ENCODE assay signal across 16 cellular contexts in genomic region chr2:187504312-187504921, GRCh38. TPM values are rescaled to one million over a fixed set of nuclear protein-coding genes. Genes with fewer than 3 reads are reported as not detected.
DNase-seq lines count a peak whose midpoint lies in the region; ATAC-seq, FAIRE-seq and TF ChIP-seq lines count a peak whose summit lies in the region.
"Had no signal": no experiment of that assay in that cellular context is flagged by ENCODE, and none has a peak within 500 bp of the region (broad histone marks: within the 10 kb centered on the region; RNA-seq: fewer than 3 reads in every experiment).

No MANE protein-coding gene starts in this region.

- H3K27me3 ChIP-seq in Caco-2 (replicated peaks; ENCODE audit: control insufficient read depth, insufficient read depth, low read length): no peaks in the 10 kb centered on the region
- H3K27me3 ChIP-seq in K562 (ENCODE audit: control insufficient read depth in 2 of 2, insufficient read depth in 2 of 2, low read length in 2 of 2): no peaks in the 10 kb centered on the region
- H3K27me3 ChIP-seq in neuronal stem cell (ENCODE audit: control insufficient read depth in 3 of 3, insufficient read depth in 3 of 3, low read depth in 1 of 3, low read length in 3 of 3): no peaks in the 10 kb centered on the region
- no peaks in the 10 kb centered on the region for H3K27me3 ChIP-seq in colonic mucosa

- H3K9me1 ChIP-seq in K562 (ENCODE audit: control insufficient read depth, insufficient read depth, low read length): no peaks in the 10 kb centered on the region

- H3K9ac ChIP-seq in K562 (ENCODE audit: insufficient read depth in 1 of 2, low read depth in 2 of 2, low read length in 2 of 2) (peak overlapping the region in 1 of 2 experiments; percentile 10; a peak in 1 of 4 replicates), neuronal stem cell (ENCODE audit: low read depth, low read length, poor library complexity) (no peak overlapping the region), colonic mucosa (ENCODE audit: low read depth in 2 of 2, low read length in 2 of 2) (no peak overlapping the region)

- FAIRE-seq in K562 (lab: Jason Lieb, UNC): peak; percentile 11

- no peak overlapping the region for H4K8ac ChIP-seq in neuronal stem cell (ENCODE audit: low read depth, low read length)

- H3K79me1 ChIP-seq in neuronal stem cell (ENCODE audit: low read depth, low read length): no peaks in the 10 kb centered on the region

- H2AFZ ChIP-seq in K562 (ENCODE audit: low read depth, low read length) (no peak overlapping the region), neuronal stem cell (ENCODE audit: low read length) (peak overlapping the region; percentile 73)

- intact Hi-C loops in Caco-2 (cut with micrococcal nuclease; ENCODE audit: unreplicated experiment) (no loop called here), K562 (cut with micrococcal nuclease) (loop anchor here (5.0 to 10.0 kb wide), 4 partner anchors 148 to 1008 kb away; no protein-coding TSS in a partner anchor), colonic mucosa (cut with DNase I) (loop anchor here (5.0 kb wide), 1 partner anchor 1008 kb away; no protein-coding TSS in a partner anchor)

- H3K27ac Mint-ChIP-seq in Caco-2 (ENCODE audit: unreplicated experiment): no peak overlapping the region
- H3K27ac Mint-ChIP-seq: activated CD8-positive, alpha-beta memory T cell treated with anti-CD3 and anti-CD28 coated beads, Interleukin-2, amount 10 ng/mL, durations not matched to agents 7 days and 5 days; T-helper 17 cell had no signal

- no peak overlapping the region for H3K14ac ChIP-seq in neuronal stem cell (ENCODE audit: low read length)

- no peak overlapping the region for H2BK15ac ChIP-seq in neuronal stem cell (ENCODE audit: low read length)

- H3K9me3 Mint-ChIP-seq in Caco-2 (ENCODE audit: unreplicated experiment): no peaks in the 10 kb centered on the region
- H3K9me3 Mint-ChIP-seq: central memory CD8-positive, alpha-beta T cell had no signal

- H3K9me3 ChIP-seq in Caco-2 (no peaks in the 10 kb centered on the region; the same call in none of the 2 replicates), K562 (replicated peaks; ENCODE audit: control insufficient read depth, insufficient read depth, low read depth, low read length) (peaks cover 6% of the 10 kb centered on the region), neuronal stem cell (replicated peaks in 1 of 2; ENCODE audit: control insufficient read depth in 2 of 2, insufficient read depth in 1 of 2, low read depth in 1 of 2, low read length in 2 of 2) (no peaks in the 10 kb centered on the region), colonic mucosa (no peaks in the 10 kb centered on the region)

- H2BK5ac ChIP-seq in neuronal stem cell (ENCODE audit: low read length): no peak overlapping the region

- H3K4me2 ChIP-seq in K562 (ENCODE audit: insufficient read depth, low read length) (peak overlapping the region; percentile 19; the same call in 1 of the 2 replicates), neuronal stem cell (ENCODE audit: insufficient read depth, low read length, poor library complexity, severe bottlenecking) (no peak overlapping the region)

- TF ChIP-seq POLR2A in K562 (conservative IDR thresholded peaks at IDR 0.05): no peak

- H4K91ac ChIP-seq in neuronal stem cell (ENCODE audit: low read depth, low read length, poor library complexity): no peak overlapping the region

- in situ Hi-C loops in K562 (cut with MboI): loop anchor here (5.0 to 25.0 kb wide), 2 partner anchors 78 to 1908 kb away; no protein-coding TSS in a partner anchor

- DNase-seq in Caco-2: no peak
- DNase-seq in HT-29 (ENCODE audit: low spot score): peak; percentile 49
- DNase-seq in K562 (ENCODE audit: extremely low read depth in 1 of 4, low spot score in 3 of 4): peak in 1 of 4 experiments; percentile 32
- no peak for DNase-seq in neuronal stem cell (ENCODE audit: low spot score)
- DNase-seq in NCI-H128 (lab: John Stamatoyannopoulos, UW; ENCODE audit: unreplicated experiment): no peak
- DNase-seq in GM19240 (ENCODE audit: insufficient read length, low spot score): no peak
- DNase-seq in colonic mucosa: no peak
- no peak for DNase-seq in middle frontal gyrus (ENCODE audit: extremely low spot score, low spot score)
- DNase-seq: activated CD8-positive, alpha-beta memory T cell treated with anti-CD3 and anti-CD28 coated beads, Interleukin-2, amount 10 ng/mL, durations not matched to agents 7 days and 5 days; activated effector memory CD4-positive, alpha-beta T cell treated with Interleukin-2 at 50 U/mL for 16 hours; AML-193; amniotic stem cell; naive thymus-derived CD4-positive, alpha-beta T cell; NCI-H1092 treated with DMSO at 0.1 percent for 48 hours; T-helper 17 cell had no signal

- peak; percentile 5; the same call in 1 of the 2 replicates for TF ChIP-seq EP300 in K562 (IDR thresholded peaks at IDR 0.05; ENCODE audit: low read length)

- H2BK120ac ChIP-seq in neuronal stem cell (ENCODE audit: low read depth, low read length): no peak overlapping the region

- no peaks in the 10 kb centered on the region for H3K27me3 Mint-ChIP-seq in Caco-2 (ENCODE audit: insufficient read depth, unreplicated experiment)
- H3K27me3 Mint-ChIP-seq: activated CD8-positive, alpha-beta memory T cell treated with anti-CD3 and anti-CD28 coated beads, Interleukin-2, amount 10 ng/mL, durations not matched to agents 7 days and 5 days; central memory CD8-positive, alpha-beta T cell had no signal

- H3K27ac ChIP-seq in K562 (ENCODE audit: extremely low read depth, low read depth, low read length) (peak overlapping the region; percentile 36; the same call in 1 of the 3 replicates), neuronal stem cell (replicated peaks; ENCODE audit: low read length) (no peak overlapping the region), colonic mucosa (no peak overlapping the region)

- no peaks in the 10 kb centered on the region for H3K36me3 Mint-ChIP-seq in Caco-2 (ENCODE audit: insufficient read depth, unreplicated experiment)
- H3K36me3 Mint-ChIP-seq: activated CD8-positive, alpha-beta memory T cell treated with anti-CD3 and anti-CD28 coated beads, Interleukin-2, amount 10 ng/mL, durations not matched to agents 7 days and 5 days; naive thymus-derived CD4-positive, alpha-beta T cell had no signal

- H3K4me3 Mint-ChIP-seq in Caco-2 (ENCODE audit: unreplicated experiment): peak overlapping the region; percentile 16
- H3K4me3 Mint-ChIP-seq: activated CD8-positive, alpha-beta memory T cell treated with anti-CD3 and anti-CD28 coated beads, Interleukin-2, amount 10 ng/mL, durations not matched to agents 7 days and 5 days; central memory CD8-positive, alpha-beta T cell; naive thymus-derived CD4-positive, alpha-beta T cell; T-helper 17 cell had no signal

- WGBS in K562 (ENCODE audit: insufficient coverage, low coverage, missing lambda C conversion rate): under 1% methylated on average over 6 of the region's 6 CpGs
- WGBS in neuronal stem cell (ENCODE audit: extremely low coverage in 2 of 2, insufficient read length in 2 of 2, insufficient replicate concordance in 1 of 2), 2 donors: no CpG with 5 or more reads among the region's 6 CpGs

- H3K4me3 ChIP-seq in Caco-2 (ENCODE audit: low read depth, low read length): no peak overlapping the region
- no peak overlapping the region for H3K4me3 ChIP-seq in K562
- no peak overlapping the region for H3K4me3 ChIP-seq in neuronal stem cell (ENCODE audit: low read length in 2 of 2)
- no peak overlapping the region for H3K4me3 ChIP-seq in colonic mucosa

- peak; percentile 8; the same call in 1 of the 3 replicates for ATAC-seq in K562
- ATAC-seq: activated CD8-positive, alpha-beta memory T cell treated with anti-CD3 and anti-CD28 coated beads, Interleukin-2, amount 10 ng/mL, durations not matched to agents 7 days and 5 days; naive thymus-derived CD4-positive, alpha-beta T cell; T-helper 17 cell had no signal

- H3K4ac ChIP-seq in neuronal stem cell (ENCODE audit: low read length): no peak overlapping the region

- H3K36me3 ChIP-seq in Caco-2 (ENCODE audit: control insufficient read depth, insufficient read depth, low read length): no peaks in the 10 kb centered on the region
- H3K36me3 ChIP-seq in K562 (ENCODE audit: control insufficient read depth, insufficient read depth, low read length): peaks cover 19% of the 10 kb centered on the region; the same call in 2 of the 3 replicates
- no peaks in the 10 kb centered on the region for H3K36me3 ChIP-seq in neuronal stem cell (replicated peaks in 1 of 2; ENCODE audit: control insufficient read depth in 2 of 2, insufficient read depth in 2 of 2, low read length in 2 of 2)
- no peaks in the 10 kb centered on the region for H3K36me3 ChIP-seq in colonic mucosa

- TF ChIP-seq CTCF in Caco-2 (IDR thresholded peaks at IDR 0.05; ENCODE audit: insufficient read depth in 1 of 2, low read depth in 1 of 2, low read length in 1 of 2, severe bottlenecking in 1 of 2, unreplicated experiment in 1 of 2) (no peak), K562 (IDR thresholded peaks at IDR 0.05 in 2 of 3, conservative IDR thresholded peaks at IDR 0.05 in 1 of 3; ENCODE audit: insufficient read depth in 2 of 3, low read depth in 1 of 3, low read length in 3 of 3) (no peak), colonic mucosa (IDR thresholded peaks at IDR 0.05) (no peak)

- peaks cover 31% of the 10 kb centered on the region for H3K4me1 Mint-ChIP-seq in Caco-2 (ENCODE audit: low read depth, unreplicated experiment)
- H3K4me1 Mint-ChIP-seq: activated CD8-positive, alpha-beta memory T cell treated with anti-CD3 and anti-CD28 coated beads, Interleukin-2, amount 10 ng/mL, durations not matched to agents 7 days and 5 days; central memory CD8-positive, alpha-beta T cell; T-helper 17 cell had no signal

- no peak overlapping the region for H2BK12ac ChIP-seq in neuronal stem cell (ENCODE audit: low read length)

- CTCF ChIA-PET in Caco-2 (lab: Charles Lee) (no interaction called here), K562 (lab: Yijun Ruan, JAX; ENCODE audit: low intra/inter-chr PET ratio) (interaction anchor here (0.6 to 9.7 kb wide), 2 partner anchors 42 to 76 kb away, joined by 4 to 320 read pairs; no protein-coding TSS in a partner anchor)

- POLR2A ChIA-PET in Caco-2 (lab: Charles Lee) (no interaction called here), K562 (lab: Yijun Ruan, JAX) (interaction anchor here (1.4 to 1.6 kb wide), 2 partner anchors 22 to 71 kb away, joined by 4 to 5 read pairs; no protein-coding TSS in a partner anchor)

- H3K23ac ChIP-seq in neuronal stem cell (ENCODE audit: low read depth, low read length, poor library complexity): no peak overlapping the region

- H3K4me1 ChIP-seq in Caco-2: peaks cover 15% of the 10 kb centered on the region
- H3K4me1 ChIP-seq in K562 (replicated peaks in 1 of 2; ENCODE audit: control insufficient read depth in 2 of 2, insufficient read depth in 2 of 2, low read length in 2 of 2): peaks cover 0 to 12% of the 10 kb centered on the region in 2 experiments; a peak in 3 of 5 replicates
- H3K4me1 ChIP-seq in neuronal stem cell (ENCODE audit: control insufficient read depth in 2 of 2, insufficient read depth in 1 of 2, low read depth in 1 of 2, low read length in 2 of 2): peaks cover 2% of the 10 kb centered on the region in 2 donors
- H3K4me1 ChIP-seq in colonic mucosa: no peaks in the 10 kb centered on the region

- H3K79me2 ChIP-seq in K562 (ENCODE audit: control insufficient read depth, insufficient read depth, low read length): no peaks in the 10 kb centered on the region

- BruUV-seq in Caco-2 (replicated peaks; lab: Mats Ljungman, UMichigan) (no TSS peak), K562 (replicated peaks; lab: Mats Ljungman, UMichigan) (no TSS peak)

- H2AK5ac ChIP-seq in neuronal stem cell (ENCODE audit: low read depth, low read length): no peak overlapping the region

- H4K20me1 ChIP-seq in K562 (replicated peaks; ENCODE audit: control insufficient read depth, insufficient read depth, low read length): no peaks in the 10 kb centered on the region

- H3K18ac ChIP-seq in neuronal stem cell (ENCODE audit: low read length): no peak overlapping the region

- no peak for TF ChIP-seq RAD21 in K562 (CRISPR knock-in tag; conservative IDR thresholded peaks at IDR 0.05 in 1 of 2, IDR thresholded peaks at IDR 0.05 in 1 of 2)

RNA-seq across cellular contexts. Expression of gene TFPI, which starts 49.8 kb away (rescaled TPM):
- total RNA-seq in Caco-2 (2022) (31.0 and 40.2 TPM in 2 replicates), K562 (2014; rRNA removed) (35.4 and 53.5 TPM in 2 replicates), K562 (2014; rRNA removed; fragmentation: Illumina TruSeq; extraction: Trizol) (100 and 145 TPM in 2 replicates), K562 (2015; rRNA removed; fragmentation: Illumina TruSeq; extraction: Trizol) (54.3 and 58.1 TPM in 2 replicates), K562 (2021) (74.7 and 83.0 TPM in 2 replicates), colonic mucosa (10 to 100 TPM in 1 of 2 donors, 1 to 10 TPM in 1; 8.8 to 23.4 TPM)
- 30.4 and 38.4 TPM in 2 replicates for total RNA-seq in HT-29 (2014; rRNA removed; shearing (Covaris generic))
- 87.5 and 177 TPM in 2 replicates for total RNA-seq in K562 (2011; cell fraction: chromatin; rRNA removed; ENCODE audit: low replicate concordance)
- total RNA-seq in K562 (2011; cell fraction: nucleolus; rRNA removed): 61.4 and 81.3 TPM in 2 replicates
- total RNA-seq in K562 (2011; cell fraction: nucleoplasm; rRNA removed): 135 and 144 TPM in 2 replicates
- polyA plus RNA-seq in K562 (2011; rRNA removed) (179 and 1,046 TPM in 2 replicates), K562 (2014; fragmentation: Illumina TruSeq; extraction: Trizol) (104 TPM in 2 replicates), K562 (2014; fragmentation: Nextera tagmentation; extraction: Ambion mirVana) (100 to 1,000 TPM; 179 to 219 TPM), K562 (2014; rRNA removed) (61.8 and 76.3 TPM in 2 replicates)
- polyA plus RNA-seq in K562 (2011; cell fraction: cytosol; rRNA removed): 33.6 and 424 TPM in 2 replicates
- polyA plus RNA-seq in K562 (2011; cell fraction: nucleus; rRNA removed): 32.9 and 293 TPM in 2 replicates
- 51.0 and 52.7 TPM in 2 replicates for polyA plus RNA-seq in K562 (2012)
- polyA minus RNA-seq in K562 (2011; rRNA and poly(A)+ RNA removed): 205 and 989 TPM in 2 replicates
- 60.0 and 237 TPM in 2 replicates for polyA minus RNA-seq in K562 (2011; cell fraction: cytosol; rRNA and poly(A)+ RNA removed)
- polyA minus RNA-seq in K562 (2011; cell fraction: nucleus; rRNA and poly(A)+ RNA removed): 74.2 and 485 TPM in 2 replicates
- polyA plus RNA-seq in neuronal stem cell (2013, experiment 1 of 2): 0.96 TPM
- polyA plus RNA-seq in neuronal stem cell (2013, experiment 2 of 2): 1.1 TPM
- total RNA-seq: activated CD8-positive, alpha-beta memory T cell treated with anti-CD3 and anti-CD28 coated beads, Interleukin-2, amount 10 ng/mL, durations not matched to agents 7 days and 5 days had no signal
- polyA plus RNA-seq: naive thymus-derived CD4-positive, alpha-beta T cell had no signal

RNA-seq across cellular contexts. Expression of gene CALCRL, which starts 56.4 kb away (rescaled TPM):
- total RNA-seq in Caco-2 (2022) (0.42 TPM in 1 of 2 replicates, not detected in the other), K562 (2014; rRNA removed) (not detected in 2 replicates), K562 (2014; rRNA removed; fragmentation: Illumina TruSeq; extraction: Trizol) (0.06 TPM in 1 of 2 replicates, not detected in the other), K562 (2015; rRNA removed; fragmentation: Illumina TruSeq; extraction: Trizol) (0.04 and 0.15 TPM in 2 replicates), K562 (2021) (0.27 TPM in 1 of 2 replicates, not detected in the other), colonic mucosa (10 to 100 TPM in 1 of 2 donors, 1 to 10 TPM in 1; 4.3 to 12.6 TPM)
- not detected in 2 replicates for total RNA-seq in HT-29 (2014; rRNA removed; shearing (Covaris generic))
- not detected in 2 replicates for total RNA-seq in K562 (2011; cell fraction: chromatin; rRNA removed; ENCODE audit: low replicate concordance)
- total RNA-seq in K562 (2011; cell fraction: nucleolus; rRNA removed): under 0.01 TPM in 1 of 2 replicates, not detected in the other
- total RNA-seq in K562 (2011; cell fraction: nucleoplasm; rRNA removed): not detected in 2 replicates
- polyA plus RNA-seq in K562 (2011; rRNA removed) (0.03 TPM in 1 of 2 replicates, not detected in the other), K562 (2014; fragmentation: Illumina TruSeq; extraction: Trizol) (0.06 TPM in 1 of 2 replicates, not detected in the other), K562 (2014; fragmentation: Nextera tagmentation; extraction: Ambion mirVana) (not detected), K562 (2014; rRNA removed) (0.04 and 0.05 TPM in 2 replicates)
- polyA plus RNA-seq in K562 (2011; cell fraction: cytosol; rRNA removed): 0.07 TPM in 1 of 2 replicates, not detected in the other
- not detected in 2 replicates for polyA plus RNA-seq in K562 (2011; cell fraction: nucleus; rRNA removed)
- 0.03 and 0.07 TPM in 2 replicates for polyA plus RNA-seq in K562 (2012)
- 0.06 TPM in 1 of 2 replicates, not detected in the other for polyA minus RNA-seq in K562 (2011; rRNA and poly(A)+ RNA removed)
- not detected in 2 replicates for polyA minus RNA-seq in K562 (2011; cell fraction: cytosol; rRNA and poly(A)+ RNA removed)
- polyA minus RNA-seq in K562 (2011; cell fraction: nucleus; rRNA and poly(A)+ RNA removed): 0.11 TPM in 1 of 2 replicates, not detected in the other
- 0.70 TPM for polyA plus RNA-seq in neuronal stem cell (2013, experiment 1 of 2)
- polyA plus RNA-seq in neuronal stem cell (2013, experiment 2 of 2): 0.84 TPM
